In genomic region chr5:56148453-56148971, GRCh38 we compare ENCODE assay signal across 9 cellular contexts.
DNase-seq lines count a peak whose midpoint lies in the region; ATAC-seq and TF ChIP-seq lines count a peak whose summit lies in the region.
"Had no signal": no experiment of that assay in that cellular context is flagged by ENCODE, and none has a peak within 500 bp of the region (broad histone marks: within the 10 kb centered on the region; RNA-seq: fewer than 3 reads in every experiment).

No MANE protein-coding gene starts in this region.

- H3K9me3 ChIP-seq in hepatocyte (ENCODE audit: low read depth), result no peaks in the 10 kb centered on the region
- H3K9me3 ChIP-seq in neural progenitor cell (ENCODE audit: low read depth), result no peaks in the 10 kb centered on the region
- H3K9me3 ChIP-seq: right lobe of liver had no signal

- ATAC-seq in GM18909 (IDR thresholded peaks at IDR 0.05; ENCODE audit: poor library complexity, unreplicated experiment), result peak; percentile 89
- peak; percentile 87 for ATAC-seq in HG02938 (IDR thresholded peaks at IDR 0.05; ENCODE audit: unreplicated experiment)
- ATAC-seq in Right ventricle myocardium inferior, result no peak

- WGBS in hepatocyte (ENCODE audit: low lambda C conversion rate, missing lambda C conversion rate), result 37% methylated on average over 4 of the region's 4 CpGs

- H2AFZ ChIP-seq in hepatocyte (no peak overlapping the region), neural progenitor cell (replicated peaks) (no peak overlapping the region)

- no peaks in the 10 kb centered on the region for H3F3A ChIP-seq in neural progenitor cell (ENCODE audit: low read depth)

- H3K27ac ChIP-seq in hepatocyte (peak overlapping the region; percentile 5), neural progenitor cell (no peak overlapping the region)
- H3K27ac ChIP-seq: right lobe of liver had no signal

- H4K20me1 ChIP-seq in hepatocyte (ENCODE audit: insufficient read depth, poor library complexity, severe bottlenecking) (no peaks in the 10 kb centered on the region), neural progenitor cell (ENCODE audit: low read depth) (no peaks in the 10 kb centered on the region)

- H3K36me3 ChIP-seq in hepatocyte (replicated peaks; ENCODE audit: insufficient read depth, low read depth), result no peaks in the 10 kb centered on the region
- no peaks in the 10 kb centered on the region for H3K36me3 ChIP-seq in neural progenitor cell
- H3K36me3 ChIP-seq: right lobe of liver had no signal

- intact Hi-C loops in Right ventricle myocardium inferior (cut with DNase I), result no loop called here

- DNase-seq in NCI-H510A (lab: John Stamatoyannopoulos, UW) (peak; percentile 22), hepatocyte (ENCODE audit: low spot score) (no peak), neural progenitor cell (ENCODE audit: low spot score) (no peak), Right ventricle myocardium inferior (ENCODE audit: missing footprints) (no peak), putamen (ENCODE audit: low spot score) (no peak), foreskin fibroblast (no peak)
- DNase-seq: right lobe of liver had no signal

- no peaks in the 10 kb centered on the region for H3K9me3 Mint-ChIP-seq in neural progenitor cell

- H3K4me3 ChIP-seq in hepatocyte (no peak overlapping the region), neural progenitor cell (no peak overlapping the region), foreskin fibroblast (ENCODE audit: low read depth in 1 of 2, low read length in 2 of 2) (no peak overlapping the region)
- H3K4me3 ChIP-seq: right lobe of liver had no signal

- no peaks in the 10 kb centered on the region for H3K9me2 ChIP-seq in hepatocyte (replicated peaks; ENCODE audit: insufficient read depth)

- H3K79me2 ChIP-seq in hepatocyte (no peaks in the 10 kb centered on the region), neural progenitor cell (ENCODE audit: low read depth) (no peaks in the 10 kb centered on the region)

- H3K4me1 ChIP-seq in hepatocyte (ENCODE audit: insufficient read depth), result peaks cover 15% of the 10 kb centered on the region
- H3K4me1 ChIP-seq in neural progenitor cell, result no peaks in the 10 kb centered on the region

- TF ChIP-seq CTCF in hepatocyte (IDR thresholded peaks at IDR 0.05; ENCODE audit: poor library complexity) (no peak), neural progenitor cell (IDR thresholded peaks at IDR 0.05) (no peak), foreskin fibroblast (IDR thresholded peaks at IDR 0.05; ENCODE audit: low read depth, low read length) (no peak)

- no peaks in the 10 kb centered on the region for H3K27me3 Mint-ChIP-seq in neural progenitor cell (ENCODE audit: insufficient read depth, low read depth)

- no peak overlapping the region for H3K9ac ChIP-seq in neural progenitor cell

- H3K27me3 ChIP-seq in hepatocyte (no peaks in the 10 kb centered on the region), neural progenitor cell (no peaks in the 10 kb centered on the region)
- H3K27me3 ChIP-seq: right lobe of liver had no signal

- no peaks in the 10 kb centered on the region for H3K36me3 Mint-ChIP-seq in neural progenitor cell

- H3K27ac Mint-ChIP-seq in neural progenitor cell, result no peak overlapping the region

- H3K4me2 ChIP-seq in hepatocyte, result peak overlapping the region; percentile 6
- no peak overlapping the region for H3K4me2 ChIP-seq in neural progenitor cell

- no peak overlapping the region for H3K4me3 Mint-ChIP-seq in neural progenitor cell

- no peaks in the 10 kb centered on the region for H3K4me1 Mint-ChIP-seq in neural progenitor cell
